ENCODE assay signal across 25 cellular contexts in the genomic region with DNA sequence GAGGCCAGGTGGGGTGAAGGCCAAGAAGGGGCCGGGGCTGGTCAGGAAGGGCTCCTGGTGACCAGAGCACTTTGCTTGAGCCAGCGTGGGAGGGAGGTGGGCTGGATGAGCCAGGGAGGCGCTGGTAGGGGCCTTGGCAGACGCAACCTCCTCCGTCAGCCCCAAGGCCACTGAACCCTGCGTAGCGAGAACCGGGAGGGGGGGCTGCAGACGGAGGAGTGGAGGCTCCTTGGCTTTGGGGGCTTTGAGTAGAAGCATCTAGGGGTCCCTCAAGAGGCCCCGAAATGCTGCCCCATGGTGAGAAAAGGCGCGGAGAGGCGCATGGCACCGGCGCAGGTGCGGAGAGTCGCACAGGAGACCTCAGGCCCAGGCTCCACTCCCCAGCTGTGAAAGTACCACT.
"Had no signal": no experiment of that assay in that cellular context is flagged by ENCODE, and none has a peak within 500 bp of the region (broad histone marks: within the 10 kb centered on the region; RNA-seq: fewer than 3 reads in every experiment).

No MANE protein-coding gene starts in this region.

- H3K4me3 Mint-ChIP-seq: effector memory CD8-positive, alpha-beta T cell; endodermal cell; naive B cell had no signal

- H3K36me3 ChIP-seq: esophagus squamous epithelium, gastrocnemius medialis, heart right ventricle, left ventricle myocardium inferior, lower lobe of right lung had no signal

- H3K4me1 Mint-ChIP-seq: endodermal cell, naive B cell had no signal

- H3K36me3 Mint-ChIP-seq: naive B cell had no signal

- H3K9me3 ChIP-seq: gastrocnemius medialis, lower lobe of right lung had no signal

- H3K4me1 ChIP-seq: esophagus squamous epithelium, gastrocnemius medialis, heart right ventricle, left ventricle myocardium inferior, lower lobe of right lung had no signal

- H3K4me3 ChIP-seq: coronary artery, esophagus squamous epithelium, gastrocnemius medialis, heart right ventricle, left ventricle myocardium inferior, lower lobe of right lung had no signal

- H3K27ac Mint-ChIP-seq: effector memory CD8-positive, alpha-beta T cell; endodermal cell; naive B cell had no signal

- DNase-seq: cerebellar nuclear complex; dermis blood vessel endothelial cell; effector CD8-positive, alpha-beta T cell; effector memory CD8-positive, alpha-beta T cell; endodermal cell; erythroblast; esophagus squamous epithelium; foreskin fibroblast; foreskin melanocyte; gastrocnemius medialis; glutamatergic neuron; head of caudate nucleus; heart right ventricle; hippocampal formation; kidney glomerular epithelial cell; left colon; left ventricle myocardium inferior; lower lobe of right lung; mesenchymal stem cell; midbrain; naive B cell had no signal

- ATAC-seq: effector memory CD8-positive, alpha-beta T cell; esophagus mucosa; gastrocnemius medialis; heart right ventricle; left colon; left lobe of liver; lower lobe of right lung had no signal

- H3K27me3 ChIP-seq: esophagus squamous epithelium, gastrocnemius medialis had no signal

- H3K27ac ChIP-seq: coronary artery, epithelial cell of prostate, esophagus squamous epithelium, gastrocnemius medialis, heart right ventricle, left ventricle myocardium inferior, lower lobe of right lung had no signal

- H3K27me3 Mint-ChIP-seq: effector memory CD8-positive, alpha-beta T cell had no signal
